Comparison of ENCODE assay signal across 9 cellular contexts in genomic region chr19:41175825-41176734, GRCh38. TPM values are rescaled to one million over a fixed set of nuclear protein-coding genes. Genes with fewer than 3 reads are reported as not detected.
DNase-seq lines count a peak whose midpoint lies in the region; ATAC-seq and TF ChIP-seq lines count a peak whose summit lies in the region.
"Had no signal": no experiment of that assay in that cellular context is flagged by ENCODE, and none has a peak within 500 bp of the region (broad histone marks: within the 10 kb centered on the region; RNA-seq: fewer than 3 reads in every experiment).

No MANE protein-coding gene starts in this region.

- peak overlapping the region; percentile 97 for H4K91ac ChIP-seq in trophoblast cell (ENCODE audit: low read depth, low read length)

- no peaks in the 10 kb centered on the region for H3K27me3 ChIP-seq in CD4-positive, CD25-positive, alpha-beta regulatory T cell (ENCODE audit: control insufficient read depth, insufficient read depth, low read length)
- H3K27me3 ChIP-seq in foreskin keratinocyte (peaks cover 3% of the 10 kb centered on the region), trophoblast cell (ENCODE audit: insufficient read depth, low read length) (no peaks in the 10 kb centered on the region)

- peak overlapping the region; percentile 96 for H3K18ac ChIP-seq in trophoblast cell (ENCODE audit: low read length)

- no peaks in the 10 kb centered on the region for H3K36me3 ChIP-seq in CD4-positive, CD25-positive, alpha-beta regulatory T cell (ENCODE audit: control insufficient read depth, insufficient read depth, low read length)
- no peaks in the 10 kb centered on the region for H3K36me3 ChIP-seq in trophoblast cell (ENCODE audit: control insufficient read depth in 1 of 2, insufficient read depth in 2 of 2, low read length in 2 of 2)

- no peaks in the 10 kb centered on the region for H3K9me3 Mint-ChIP-seq in CD4-positive, CD25-positive, alpha-beta regulatory T cell
- H3K9me3 Mint-ChIP-seq in activated T-cell treated with anti-CD3 and anti-CD28 coated beads, Interleukin-2, amount 50 U/mL, for 24 hours: no peaks in the 10 kb centered on the region

- H3K23ac ChIP-seq in trophoblast cell (ENCODE audit: low read length): no peak overlapping the region

- H3K4me1 ChIP-seq in CD4-positive, CD25-positive, alpha-beta regulatory T cell (ENCODE audit: control insufficient read depth, insufficient read depth, low read length, poor library complexity, severe bottlenecking): peaks cover 4% of the 10 kb centered on the region
- H3K4me1 ChIP-seq in foreskin keratinocyte (peaks cover 7% of the 10 kb centered on the region), trophoblast cell (ENCODE audit: control insufficient read depth in 1 of 2, insufficient read depth in 2 of 2, low read length in 2 of 2) (peaks cover 25 to 27% of the 10 kb centered on the region in 2 experiments)

- peaks cover 24% of the 10 kb centered on the region for H3K79me1 ChIP-seq in trophoblast cell (ENCODE audit: low read length)

- TF ChIP-seq CTCF in foreskin keratinocyte (conservative IDR thresholded peaks at IDR 0.05): no peak

- H3K4me3 Mint-ChIP-seq in CD4-positive, CD25-positive, alpha-beta regulatory T cell: peak overlapping the region in 2 of 4 donors; percentile 44 to 59
- H3K4me3 Mint-ChIP-seq in activated T-cell treated with anti-CD3 and anti-CD28 coated beads, Interleukin-2, amount 50 U/mL, for 24 hours: no peak overlapping the region

- intact Hi-C loops in posterior vena cava (cut with DNase I): no loop called here

- peak overlapping the region; percentile 70 for H4K12ac ChIP-seq in trophoblast cell (ENCODE audit: low read depth, low read length)

- peak overlapping the region; percentile 99 for H2BK5ac ChIP-seq in trophoblast cell (ENCODE audit: low read depth, low read length, poor library complexity)

- H3K4me1 Mint-ChIP-seq in CD4-positive, CD25-positive, alpha-beta regulatory T cell: peaks cover 4 to 24% (median 7%) of the 10 kb centered on the region in 4 donors
- peaks cover 12% of the 10 kb centered on the region for H3K4me1 Mint-ChIP-seq in activated T-cell treated with anti-CD3 and anti-CD28 coated beads, Interleukin-2, amount 50 U/mL, for 24 hours (ENCODE audit: low read depth)

- H3K14ac ChIP-seq in trophoblast cell (ENCODE audit: low read length): peak overlapping the region; percentile 90

- DNase-seq in CD4-positive, CD25-positive, alpha-beta regulatory T cell: peak in 2 of 3 donors; percentile 20 to 83
- DNase-seq in NCI-H460 (ENCODE audit: extremely low read depth, low read depth): peak; percentile 4
- peak; percentile 54 for DNase-seq in activated T-cell treated with anti-CD3 and anti-CD28 coated beads, Interleukin-2, amount 50 U/mL, for 24 hours
- peak; percentile 88 to 93 for DNase-seq in foreskin keratinocyte
- DNase-seq in trophoblast cell: peak; percentile 58 to 60
- no peak for DNase-seq in posterior vena cava (ENCODE audit: low spot score)
- DNase-seq in effector CD4-positive, alpha-beta T cell: no peak

- peak overlapping the region; percentile 52 to 92 (median 70) for H3K27ac Mint-ChIP-seq in CD4-positive, CD25-positive, alpha-beta regulatory T cell
- H3K27ac Mint-ChIP-seq in activated T-cell treated with anti-CD3 and anti-CD28 coated beads, Interleukin-2, amount 50 U/mL, for 24 hours: peak overlapping the region; percentile 40

- H3K36me3 Mint-ChIP-seq in CD4-positive, CD25-positive, alpha-beta regulatory T cell: no peaks in the 10 kb centered on the region
- H3K36me3 Mint-ChIP-seq in activated T-cell treated with anti-CD3 and anti-CD28 coated beads, Interleukin-2, amount 50 U/mL, for 24 hours (ENCODE audit: low read depth): no peaks in the 10 kb centered on the region

- H3K4me3 ChIP-seq in CD4-positive, CD25-positive, alpha-beta regulatory T cell (ENCODE audit: low read depth, low read length): no peak overlapping the region
- H3K4me3 ChIP-seq in trophoblast cell (ENCODE audit: low read depth, low read length): peak overlapping the region; percentile 68

- no peak overlapping the region for H3K9ac ChIP-seq in trophoblast cell (ENCODE audit: low read length)

- ATAC-seq in CD4-positive, CD25-positive, alpha-beta regulatory T cell (ENCODE audit: low read depth in 2 of 2): peak; percentile 72 to 83
- peak; percentile 91 for ATAC-seq in foreskin keratinocyte
- ATAC-seq in GM19328 (IDR thresholded peaks at IDR 0.05; ENCODE audit: unreplicated experiment): no peak

- peak overlapping the region; percentile 99 for H2BK120ac ChIP-seq in trophoblast cell (ENCODE audit: insufficient read depth, low read length, poor library complexity)

- peak overlapping the region; percentile 92 for H4K8ac ChIP-seq in trophoblast cell (ENCODE audit: low read depth, low read length)

- no peak overlapping the region for H3K27ac ChIP-seq in CD4-positive, CD25-positive, alpha-beta regulatory T cell (ENCODE audit: insufficient read depth, low read length, poor library complexity, severe bottlenecking)
- H3K27ac ChIP-seq in foreskin keratinocyte: no peak overlapping the region
- peak overlapping the region; percentile 99 for H3K27ac ChIP-seq in trophoblast cell (ENCODE audit: low read depth, low read length)

- WGBS in trophoblast cell (ENCODE audit: extremely low coverage, insufficient coverage, insufficient read length): no CpG with 5 or more reads among the region's 13 CpGs

- H3K4ac ChIP-seq in trophoblast cell (ENCODE audit: low read depth, low read length): peak overlapping the region; percentile 71

- peak overlapping the region; percentile 72 for H3K4me2 ChIP-seq in trophoblast cell (ENCODE audit: low read length)

- peak overlapping the region; percentile 79 for H2AK5ac ChIP-seq in trophoblast cell (ENCODE audit: low read length)

- H3K79me2 ChIP-seq in trophoblast cell (ENCODE audit: control insufficient read depth, insufficient read depth, low read length, poor library complexity): peaks cover 4% of the 10 kb centered on the region

- peaks cover 5% of the 10 kb centered on the region for H3K27me3 Mint-ChIP-seq in CD4-positive, CD25-positive, alpha-beta regulatory T cell
- H3K27me3 Mint-ChIP-seq in activated T-cell treated with anti-CD3 and anti-CD28 coated beads, Interleukin-2, amount 50 U/mL, for 24 hours: no peaks in the 10 kb centered on the region

- H2BK12ac ChIP-seq in trophoblast cell (ENCODE audit: low read length): peak overlapping the region; percentile 99

- H3K9me3 ChIP-seq in CD4-positive, CD25-positive, alpha-beta regulatory T cell (ENCODE audit: control insufficient read depth in 2 of 2, low read length in 2 of 2): no peaks in the 10 kb centered on the region
- H3K9me3 ChIP-seq in trophoblast cell (ENCODE audit: insufficient read depth, low read depth, low read length): no peaks in the 10 kb centered on the region

- H2AFZ ChIP-seq in trophoblast cell (ENCODE audit: insufficient read depth, low read length, poor library complexity): peak overlapping the region; percentile 90

RNA-seq across cellular contexts. Expression of gene CYP2S1, which starts 16.9 kb away (rescaled TPM):
- not detected for total RNA-seq in CD4-positive, CD25-positive, alpha-beta regulatory T cell
- polyA plus RNA-seq in CD4-positive, CD25-positive, alpha-beta regulatory T cell: under 1 TPM in 1 of 4 donors, not detected in 3; 0.28 TPM
- 0.22 TPM in 1 of 2 replicates, not detected in the other for total RNA-seq in NCI-H460 (2014; rRNA removed; shearing (Covaris generic))
- 0.07 TPM in 1 of 2 replicates, not detected in the other for polyA plus RNA-seq in NCI-H460 (2014; cell fraction: nucleus; rRNA removed)
- total RNA-seq in foreskin keratinocyte (8.5 and 10.8 TPM in 2 replicates), posterior vena cava (1 to 10 TPM; 1.2 to 1.4 TPM)
- 11.5 and 13.4 TPM in 2 replicates for polyA plus RNA-seq in foreskin keratinocyte
- 10.3 and 11.2 TPM in 2 replicates for polyA plus RNA-seq in trophoblast cell (2013)
- polyA plus RNA-seq: neural cell had no signal

RNA-seq across cellular contexts. Expression of gene AXL, which starts 42.9 kb away (rescaled TPM):
- not detected for total RNA-seq in CD4-positive, CD25-positive, alpha-beta regulatory T cell
- under 1 TPM; 0.08 to 0.47 (median 0.41) TPM for polyA plus RNA-seq in CD4-positive, CD25-positive, alpha-beta regulatory T cell
- 27.7 and 29.8 TPM in 2 replicates for total RNA-seq in NCI-H460 (2014; rRNA removed; shearing (Covaris generic))
- polyA plus RNA-seq in NCI-H460 (2014; cell fraction: nucleus; rRNA removed): 5.4 and 7.0 TPM in 2 replicates
- total RNA-seq in foreskin keratinocyte (163 and 167 TPM in 2 replicates), posterior vena cava (100 to 1,000 TPM; 133 to 147 TPM)
- 55.7 and 59.9 TPM in 2 replicates for polyA plus RNA-seq in foreskin keratinocyte
- 76.6 and 78.9 TPM in 2 replicates for polyA plus RNA-seq in trophoblast cell (2013)

Comparison
In these comparisons a context has a peak if more than half of its experiments do, and no peak if none do; other contexts are left out.
1. DNase-seq: peak in CD4-positive, CD25-positive, alpha-beta regulatory T cell (2 of 3), NCI-H460 (single experiment), activated T-cell treated with anti-CD3 and anti-CD28 coated beads, Interleukin-2, amount 50 U/mL, for 24 hours (single experiment), foreskin keratinocyte (2 of 2) and trophoblast cell (2 of 2); none in posterior vena cava (single experiment) and effector CD4-positive, alpha-beta T cell (single experiment).
2. RNA of gene AXL, which starts 42.9 kb away (total RNA-seq): 163 to 167 TPM in foreskin keratinocyte, 133 to 147 TPM in posterior vena cava and 27.7 to 29.8 TPM in NCI-H460; not detected in CD4-positive, CD25-positive, alpha-beta regulatory T cell (single experiment); every median in the first group is over 10 times any median in the second.